Comparison of ENCODE assay signal across 25 cellular contexts in the genomic region with DNA sequence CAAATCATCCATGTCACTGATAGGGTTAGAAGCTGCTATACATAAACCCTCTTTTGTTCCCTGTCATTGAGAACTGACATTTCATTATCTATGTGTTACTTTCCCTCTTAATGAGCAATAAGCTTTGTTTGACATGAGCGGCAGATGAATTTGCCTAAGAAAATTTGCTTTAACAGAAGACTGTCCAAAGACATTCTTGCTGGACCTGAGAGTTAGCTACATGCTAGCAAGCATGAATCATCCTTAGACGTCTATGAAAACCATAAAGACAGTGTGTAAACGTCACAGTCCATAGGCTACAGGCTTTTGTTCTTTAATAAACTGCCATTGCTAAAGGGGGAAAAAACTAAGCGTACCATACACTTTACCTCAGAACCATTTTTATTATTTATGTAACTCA.
DNase-seq lines count a peak whose midpoint lies in the region; ATAC-seq and TF ChIP-seq lines count a peak whose summit lies in the region.
"Had no signal": no experiment of that assay in that cellular context is flagged by ENCODE, and none has a peak within 500 bp of the region (broad histone marks: within the 10 kb centered on the region; RNA-seq: fewer than 3 reads in every experiment).

No MANE protein-coding gene starts in this region.

- no peaks in the 10 kb centered on the region for H3K36me3 ChIP-seq in smooth muscle cell (ENCODE audit: low read depth)
- H3K36me3 ChIP-seq in CD4-positive, alpha-beta memory T cell (ENCODE audit: insufficient read depth, low read length), result no peaks in the 10 kb centered on the region
- H3K36me3 ChIP-seq: breast epithelium, left ventricle myocardium inferior, Peyer's patch, uterus had no signal

- ATAC-seq in SK-N-SH treated with all-trans-retinoic acid at 6 μM for 48 hours (peak; percentile 94), GM18870 (IDR thresholded peaks at IDR 0.05; ENCODE audit: unreplicated experiment) (no peak)
- ATAC-seq: CD8-positive, alpha-beta T cell; GM23338 had no signal

- H3F3A ChIP-seq in smooth muscle cell (ENCODE audit: low read depth), result no peaks in the 10 kb centered on the region

- DNase-seq in HFFc6 (peak; percentile 32), fibroblast of mammary gland (ENCODE audit: low read depth) (peak; percentile 36), smooth muscle cell (lab: John Stamatoyannopoulos, UW; ENCODE audit: unreplicated experiment) (no peak), SKM-1 (lab: John Stamatoyannopoulos, UW; ENCODE audit: unreplicated experiment) (no peak)
- no peak for DNase-seq in CD4-positive, alpha-beta memory T cell
- DNase-seq: activated CD4-positive, alpha-beta T cell treated with anti-CD3 and anti-CD28 coated beads, Interleukin-2, amount 50 U/mL, for 4 hours; activated effector memory CD4-positive, alpha-beta T cell treated with Interleukin-2 at 50 U/mL for 16 hours; activated naive CD8-positive, alpha-beta T cell treated with anti-CD3 and anti-CD28 coated beads, Interleukin-2, amount 10 ng/mL, durations not matched to agents 7 days and 5 days; CD8-positive, alpha-beta T cell; DND-41; immature natural killer cell; left ventricle myocardium inferior; NCI-H1092; NCI-H187 treated with DMSO at 0.1 percent for 48 hours; NCI-H446; nephron progenitor cell; Peyer's patch; substantia nigra; uterus had no signal

- peak overlapping the region; percentile 4 for H3K4me2 ChIP-seq in smooth muscle cell
- H3K4me2 ChIP-seq: GM23338 had no signal

- no peak overlapping the region for H3K4me3 ChIP-seq in fibroblast of mammary gland (ENCODE audit: control insufficient read depth, low read depth, low read length)
- H3K4me3 ChIP-seq in smooth muscle cell, result no peak overlapping the region
- H3K4me3 ChIP-seq in CD4-positive, alpha-beta memory T cell (ENCODE audit: low read length in 2 of 2), result no peak overlapping the region
- H3K4me3 ChIP-seq: breast epithelium, GM23338, left ventricle myocardium inferior, Peyer's patch, SK-N-MC, uterus had no signal

- 41% methylated on average over 4 of the region's 4 CpGs for WGBS in smooth muscle cell (ENCODE audit: low lambda C conversion rate)

- H3K27me3 Mint-ChIP-seq in HFFc6 (ENCODE audit: insufficient read depth), result no peaks in the 10 kb centered on the region
- H3K27me3 Mint-ChIP-seq in CD4-positive, alpha-beta memory T cell, result peaks cover 0 to 6% of the 10 kb centered on the region in 2 donors

- no peak overlapping the region for H3K4me3 Mint-ChIP-seq in HFFc6
- no peak overlapping the region for H3K4me3 Mint-ChIP-seq in CD4-positive, alpha-beta memory T cell
- H3K4me3 Mint-ChIP-seq: activated naive CD8-positive, alpha-beta T cell treated with anti-CD3 and anti-CD28 coated beads, Interleukin-2, amount 10 ng/mL, durations not matched to agents 7 days and 5 days; CD8-positive, alpha-beta T cell; GM23338; immature natural killer cell; nephron progenitor cell; T-helper 2 cell treated with Interferon-gamma antibody and Interleukin-4, amounts not matched to agents 5 μg/mL and 100 μg/mL, for 36 hours had no signal

- H2AFZ ChIP-seq in smooth muscle cell (ENCODE audit: low read depth), result no peak overlapping the region
- H2AFZ ChIP-seq: GM23338 had no signal

- no peaks in the 10 kb centered on the region for H3K4me1 ChIP-seq in smooth muscle cell (ENCODE audit: low read depth)
- H3K4me1 ChIP-seq in CD4-positive, alpha-beta memory T cell (ENCODE audit: insufficient read depth, low read length), result no peaks in the 10 kb centered on the region
- H3K4me1 ChIP-seq: breast epithelium, left ventricle myocardium inferior, Peyer's patch, uterus had no signal

- POLR2A ChIA-PET in CD4-positive, alpha-beta memory T cell (lab: Charles Lee; ENCODE audit: partially characterized antibody), result no interaction called here

- H3K79me2 ChIP-seq in smooth muscle cell (ENCODE audit: low read depth), result no peaks in the 10 kb centered on the region

- peaks cover 47% of the 10 kb centered on the region for H3K4me1 Mint-ChIP-seq in HFFc6 (ENCODE audit: low read depth)
- no peaks in the 10 kb centered on the region for H3K4me1 Mint-ChIP-seq in CD4-positive, alpha-beta memory T cell
- H3K4me1 Mint-ChIP-seq: activated naive CD8-positive, alpha-beta T cell treated with anti-CD3 and anti-CD28 coated beads, Interleukin-2, amount 10 ng/mL, durations not matched to agents 7 days and 5 days; immature natural killer cell; nephron progenitor cell had no signal

- no peaks in the 10 kb centered on the region for H3K36me3 Mint-ChIP-seq in HFFc6 (ENCODE audit: low read depth)
- no peaks in the 10 kb centered on the region for H3K36me3 Mint-ChIP-seq in CD4-positive, alpha-beta memory T cell
- H3K36me3 Mint-ChIP-seq: CD8-positive, alpha-beta T cell; immature natural killer cell had no signal

- peak overlapping the region; percentile 82 for H3K27ac ChIP-seq in smooth muscle cell (ENCODE audit: low read depth)
- H3K27ac ChIP-seq in CD4-positive, alpha-beta memory T cell (ENCODE audit: low read depth, low read length), result no peak overlapping the region
- H3K27ac ChIP-seq: breast epithelium, left ventricle myocardium inferior, Peyer's patch, SK-N-MC, uterus had no signal

- no peaks in the 10 kb centered on the region for H4K20me1 ChIP-seq in smooth muscle cell (ENCODE audit: low read depth)

- H3K27ac Mint-ChIP-seq in HFFc6, result no peak overlapping the region
- H3K27ac Mint-ChIP-seq in CD4-positive, alpha-beta memory T cell, result no peak overlapping the region
- H3K27ac Mint-ChIP-seq: activated naive CD8-positive, alpha-beta T cell treated with anti-CD3 and anti-CD28 coated beads, Interleukin-2, amount 10 ng/mL, durations not matched to agents 7 days and 5 days; CD8-positive, alpha-beta T cell; GM23338; immature natural killer cell; nephron progenitor cell; T-helper 2 cell treated with Interferon-gamma antibody and Interleukin-4, amounts not matched to agents 5 μg/mL and 100 μg/mL, for 36 hours had no signal

- intact Hi-C loops in CD4-positive, alpha-beta memory T cell (cut with micrococcal nuclease), result no loop called here

- CTCF ChIA-PET in CD4-positive, alpha-beta memory T cell (lab: Charles Lee; ENCODE audit: partially characterized antibody), result no interaction called here

- H3K9me3 ChIP-seq in smooth muscle cell (replicated peaks; ENCODE audit: low read depth), result no peaks in the 10 kb centered on the region
- no peaks in the 10 kb centered on the region for H3K9me3 ChIP-seq in CD4-positive, alpha-beta memory T cell (ENCODE audit: control insufficient read depth in 1 of 2, low read length in 2 of 2)
- H3K9me3 ChIP-seq: breast epithelium, Peyer's patch, uterus had no signal

- peak overlapping the region; percentile 36 for H3K9ac ChIP-seq in smooth muscle cell (ENCODE audit: low read depth)

- H3K27me3 ChIP-seq in smooth muscle cell (ENCODE audit: low read depth), result no peaks in the 10 kb centered on the region
- H3K27me3 ChIP-seq in CD4-positive, alpha-beta memory T cell (ENCODE audit: insufficient read depth, low read length), result no peaks in the 10 kb centered on the region
- H3K27me3 ChIP-seq: breast epithelium, Peyer's patch, uterus had no signal

- TF ChIP-seq CTCF in HFFc6 (IDR thresholded peaks at IDR 0.05), result no peak
- no peak for TF ChIP-seq CTCF in fibroblast of mammary gland (conservative IDR thresholded peaks at IDR 0.05; ENCODE audit: control insufficient read depth, insufficient read depth, low read depth, low read length)
- TF ChIP-seq CTCF in smooth muscle cell (IDR thresholded peaks at IDR 0.05; ENCODE audit: borderline replicate concordance, insufficient read depth, poor library complexity, severe bottlenecking), result no peak

- no peaks in the 10 kb centered on the region for H3K9me3 Mint-ChIP-seq in HFFc6
- peaks cover 0 to 3% (median 0%) of the 10 kb centered on the region in 8 donors for H3K9me3 Mint-ChIP-seq in CD4-positive, alpha-beta memory T cell
- H3K9me3 Mint-ChIP-seq: CD8-positive, alpha-beta T cell; GM23338 had no signal

TF ChIP-seq in SK-N-SH treated with all-trans-retinoic acid at 6 μM for 48 hours, 23 proteins besides CTCF, POLR2A, EP300 and RAD21:
- TF ChIP-seq GLIS3 (CRISPR knock-in tag; IDR thresholded peaks at IDR 0.05) (no peak), ESRRG (CRISPR knock-in tag; IDR thresholded peaks at IDR 0.05) (no peak), TOX (CRISPR knock-in tag; IDR thresholded peaks at IDR 0.05; ENCODE audit: borderline replicate concordance) (peak; percentile 8; the same call in 1 of the 2 replicates), ZC3H10 (CRISPR knock-in tag; IDR thresholded peaks at IDR 0.05) (peak; percentile 65), ZFP3 (CRISPR knock-in tag; IDR thresholded peaks at IDR 0.05) (no peak), RARB (CRISPR knock-in tag; IDR thresholded peaks at IDR 0.05) (no peak)

Comparison
In these comparisons a context has a peak if more than half of its experiments do, and no peak if none do; other contexts are left out.
1. DNase-seq: peak in HFFc6 (single experiment) and fibroblast of mammary gland (single experiment); none in smooth muscle cell (single experiment), CD4-positive, alpha-beta memory T cell (0 of 5) and SKM-1 (single experiment).